ENCODE assay signal across 1 cellular context in the genomic region with DNA sequence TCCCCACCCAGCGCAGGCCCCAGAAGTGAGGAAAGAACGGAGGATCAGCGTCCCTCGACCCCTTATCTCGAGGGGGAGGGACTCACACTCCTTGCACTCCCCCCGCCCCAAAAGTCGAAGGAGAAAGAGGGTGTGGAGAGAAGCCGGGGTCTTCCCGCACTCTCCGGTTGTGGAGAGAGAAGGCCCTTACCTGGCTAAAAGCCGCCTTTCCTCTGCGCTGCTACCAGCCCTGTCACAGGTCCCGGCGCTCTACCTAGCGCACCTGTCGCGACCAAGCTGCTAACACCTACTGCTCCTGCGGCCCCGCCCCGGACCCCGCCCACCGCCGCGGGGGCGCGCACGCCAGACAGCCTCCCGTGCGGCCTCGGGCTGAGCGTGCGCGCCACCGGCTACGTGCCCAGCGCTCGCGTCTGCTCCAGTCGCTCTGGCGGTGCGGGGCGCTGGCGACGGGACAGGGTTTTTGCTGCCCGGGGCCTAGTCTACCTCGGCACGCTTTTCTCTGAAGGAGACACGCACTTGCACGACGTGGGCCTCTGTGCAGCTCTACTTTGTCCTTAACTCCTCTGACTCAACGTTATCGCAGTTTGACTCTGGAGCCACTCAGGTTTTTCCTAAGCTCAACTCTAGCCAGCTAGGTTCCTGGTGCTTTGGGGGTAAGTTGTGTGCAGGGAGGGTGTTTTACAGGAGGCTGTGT.
TF ChIP-seq lines count a peak whose summit lies in the region.

A gene (minus strand): TSS at position 291 of the 694 bp plus-strand sequence. CDS start 34,769 bp downstream, outside the sequence.

TF ChIP-seq in HepG2, 621 proteins besides CTCF, POLR2A, EP300 and RAD21 (continued from another document and continues in another):
- TF ChIP-seq, protein P1, sequence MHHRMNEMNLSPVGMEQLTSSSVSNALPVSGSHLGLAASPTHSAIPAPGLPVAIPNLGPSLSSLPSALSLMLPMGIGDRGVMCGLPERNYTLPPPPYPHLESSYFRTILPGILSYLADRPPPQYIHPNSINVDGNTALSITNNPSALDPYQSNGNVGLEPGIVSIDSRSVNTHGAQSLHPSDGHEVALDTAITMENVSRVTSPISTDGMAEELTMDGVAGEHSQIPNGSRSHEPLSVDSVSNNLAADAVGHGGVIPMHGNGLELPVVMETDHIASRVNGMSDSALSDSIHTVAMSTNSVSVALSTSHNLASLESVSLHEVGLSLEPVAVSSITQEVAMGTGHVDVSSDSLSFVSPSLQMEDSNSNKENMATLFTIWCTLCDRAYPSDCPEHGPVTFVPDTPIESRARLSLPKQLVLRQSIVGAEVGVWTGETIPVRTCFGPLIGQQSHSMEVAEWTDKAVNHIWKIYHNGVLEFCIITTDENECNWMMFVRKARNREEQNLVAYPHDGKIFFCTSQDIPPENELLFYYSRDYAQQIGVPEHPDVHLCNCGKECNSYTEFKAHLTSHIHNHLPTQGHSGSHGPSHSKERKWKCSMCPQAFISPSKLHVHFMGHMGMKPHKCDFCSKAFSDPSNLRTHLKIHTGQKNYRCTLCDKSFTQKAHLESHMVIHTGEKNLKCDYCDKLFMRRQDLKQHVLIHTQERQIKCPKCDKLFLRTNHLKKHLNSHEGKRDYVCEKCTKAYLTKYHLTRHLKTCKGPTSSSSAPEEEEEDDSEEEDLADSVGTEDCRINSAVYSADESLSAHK (CRISPR knock-in tag; IDR thresholded peaks at IDR 0.05; ENCODE audit: borderline replicate concordance): no peak
- TF ChIP-seq SATB2 (CRISPR knock-in tag; IDR thresholded peaks at IDR 0.05) (peak; percentile 79; the same call in 1 of the 2 replicates), BCL6 (CRISPR knock-in tag; IDR thresholded peaks at IDR 0.05) (no peak), ZNF772 (CRISPR knock-in tag; IDR thresholded peaks at IDR 0.05) (no peak), NR1H2 (CRISPR knock-in tag; IDR thresholded peaks at IDR 0.05; ENCODE audit: borderline replicate concordance, low read depth) (peak; percentile 68; the same call in 1 of the 2 replicates), ZKSCAN8 (CRISPR knock-in tag; IDR thresholded peaks at IDR 0.05; ENCODE audit: borderline replicate concordance) (no peak), NKX3-1 (CRISPR knock-in tag; IDR thresholded peaks at IDR 0.05) (no peak; the same call in 1 of the 2 replicates), GATA4 (IDR thresholded peaks at IDR 0.05; ENCODE audit: borderline replicate concordance, low read depth) (0 out of 2 replicates have a peak, but pooled peaks have one; percentile 39), ZSCAN29 (CRISPR knock-in tag; conservative IDR thresholded peaks at IDR 0.05) (no peak), ZNF510 (CRISPR knock-in tag; IDR thresholded peaks at IDR 0.05; ENCODE audit: low read depth) (no peak), NONO (IDR thresholded peaks at IDR 0.05) (no peak), NONO (CRISPR knock-in tag; conservative IDR thresholded peaks at IDR 0.05) (peak; percentile 49; the same call in 1 of the 2 replicates), PPARG (CRISPR knock-in tag; conservative IDR thresholded peaks at IDR 0.05) (no peak), DNMT1 (CRISPR knock-in tag; IDR thresholded peaks at IDR 0.05) (no peak), ZFP1 (CRISPR knock-in tag; IDR thresholded peaks at IDR 0.05) (no peak), PAX8 (CRISPR knock-in tag; IDR thresholded peaks at IDR 0.05; ENCODE audit: borderline replicate concordance) (no peak), KDM3A (CRISPR knock-in tag; IDR thresholded peaks at IDR 0.05; ENCODE audit: low read depth) (no peak), ZNF768 (CRISPR knock-in tag; IDR thresholded peaks at IDR 0.05) (peak; percentile 27; the same call in 1 of the 2 replicates), ZNF839 (CRISPR knock-in tag; IDR thresholded peaks at IDR 0.05; ENCODE audit: borderline replicate concordance) (no peak), FOXC1 (CRISPR knock-in tag; IDR thresholded peaks at IDR 0.05; ENCODE audit: borderline replicate concordance) (peak; percentile 58), SRSF4 (IDR thresholded peaks at IDR 0.05; ENCODE audit: low read depth, low read length, poor library complexity, severe bottlenecking) (no peak), ZNF224 (CRISPR knock-in tag; IDR thresholded peaks at IDR 0.05) (no peak), DMAP1 (CRISPR knock-in tag; IDR thresholded peaks at IDR 0.05) (peak; percentile 65; the same call in 1 of the 2 replicates), ZNF343 (CRISPR knock-in tag; IDR thresholded peaks at IDR 0.05) (no peak; the same call in 1 of the 2 replicates), SP140L (CRISPR knock-in tag; IDR thresholded peaks at IDR 0.05; ENCODE audit: borderline replicate concordance) (no peak), ZNF678 (CRISPR knock-in tag; IDR thresholded peaks at IDR 0.05) (no peak), ZNF75D (CRISPR knock-in tag; IDR thresholded peaks at IDR 0.05; ENCODE audit: borderline replicate concordance) (no peak), ZNF460 (CRISPR knock-in tag; IDR thresholded peaks at IDR 0.05; ENCODE audit: borderline replicate concordance) (no peak), ARNT2 (CRISPR knock-in tag; IDR thresholded peaks at IDR 0.05; ENCODE audit: low read depth) (peak; percentile 87), MTA3 (CRISPR knock-in tag; IDR thresholded peaks at IDR 0.05) (no peak), HOXA5 (CRISPR knock-in tag; IDR thresholded peaks at IDR 0.05) (peak; percentile 78), SIX4 (CRISPR knock-in tag; IDR thresholded peaks at IDR 0.05) (no peak), ZNF430 (CRISPR knock-in tag; IDR thresholded peaks at IDR 0.05) (peak; percentile 79; the same call in 1 of the 2 replicates), ZNF350 (CRISPR knock-in tag; IDR thresholded peaks at IDR 0.05; ENCODE audit: borderline replicate concordance, low read depth) (no peak), ZMAT3 (CRISPR knock-in tag; conservative IDR thresholded peaks at IDR 0.05) (no peak), SMAD3 (CRISPR knock-in tag; IDR thresholded peaks at IDR 0.05) (peak; percentile 25; the same call in 1 of the 2 replicates), HIVEP1 (CRISPR knock-in tag; IDR thresholded peaks at IDR 0.05) (peak; percentile 69; the same call in 1 of the 2 replicates)
- TF ChIP-seq, protein P2, sequence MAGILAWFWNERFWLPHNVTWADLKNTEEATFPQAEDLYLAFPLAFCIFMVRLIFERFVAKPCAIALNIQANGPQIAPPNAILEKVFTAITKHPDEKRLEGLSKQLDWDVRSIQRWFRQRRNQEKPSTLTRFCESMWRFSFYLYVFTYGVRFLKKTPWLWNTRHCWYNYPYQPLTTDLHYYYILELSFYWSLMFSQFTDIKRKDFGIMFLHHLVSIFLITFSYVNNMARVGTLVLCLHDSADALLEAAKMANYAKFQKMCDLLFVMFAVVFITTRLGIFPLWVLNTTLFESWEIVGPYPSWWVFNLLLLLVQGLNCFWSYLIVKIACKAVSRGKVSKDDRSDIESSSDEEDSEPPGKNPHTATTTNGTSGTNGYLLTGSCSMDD (CRISPR knock-in tag; IDR thresholded peaks at IDR 0.05): no peak
- TF ChIP-seq, protein P3, sequence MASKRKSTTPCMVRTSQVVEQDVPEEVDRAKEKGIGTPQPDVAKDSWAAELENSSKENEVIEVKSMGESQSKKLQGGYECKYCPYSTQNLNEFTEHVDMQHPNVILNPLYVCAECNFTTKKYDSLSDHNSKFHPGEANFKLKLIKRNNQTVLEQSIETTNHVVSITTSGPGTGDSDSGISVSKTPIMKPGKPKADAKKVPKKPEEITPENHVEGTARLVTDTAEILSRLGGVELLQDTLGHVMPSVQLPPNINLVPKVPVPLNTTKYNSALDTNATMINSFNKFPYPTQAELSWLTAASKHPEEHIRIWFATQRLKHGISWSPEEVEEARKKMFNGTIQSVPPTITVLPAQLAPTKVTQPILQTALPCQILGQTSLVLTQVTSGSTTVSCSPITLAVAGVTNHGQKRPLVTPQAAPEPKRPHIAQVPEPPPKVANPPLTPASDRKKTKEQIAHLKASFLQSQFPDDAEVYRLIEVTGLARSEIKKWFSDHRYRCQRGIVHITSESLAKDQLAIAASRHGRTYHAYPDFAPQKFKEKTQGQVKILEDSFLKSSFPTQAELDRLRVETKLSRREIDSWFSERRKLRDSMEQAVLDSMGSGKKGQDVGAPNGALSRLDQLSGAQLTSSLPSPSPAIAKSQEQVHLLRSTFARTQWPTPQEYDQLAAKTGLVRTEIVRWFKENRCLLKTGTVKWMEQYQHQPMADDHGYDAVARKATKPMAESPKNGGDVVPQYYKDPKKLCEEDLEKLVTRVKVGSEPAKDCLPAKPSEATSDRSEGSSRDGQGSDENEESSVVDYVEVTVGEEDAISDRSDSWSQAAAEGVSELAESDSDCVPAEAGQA (IDR thresholded peaks at IDR 0.05; ENCODE audit: low read depth): no peak
- TF ChIP-seq, protein P3 (CRISPR knock-in tag; IDR thresholded peaks at IDR 0.05; ENCODE audit: borderline replicate concordance): no peak
- TF ChIP-seq, protein P4, sequence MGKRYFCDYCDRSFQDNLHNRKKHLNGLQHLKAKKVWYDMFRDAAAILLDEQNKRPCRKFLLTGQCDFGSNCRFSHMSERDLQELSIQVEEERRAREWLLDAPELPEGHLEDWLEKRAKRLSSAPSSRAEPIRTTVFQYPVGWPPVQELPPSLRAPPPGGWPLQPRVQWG (CRISPR knock-in tag; IDR thresholded peaks at IDR 0.05; ENCODE audit: borderline replicate concordance, low read depth): no peak
- TF ChIP-seq, protein P5, sequence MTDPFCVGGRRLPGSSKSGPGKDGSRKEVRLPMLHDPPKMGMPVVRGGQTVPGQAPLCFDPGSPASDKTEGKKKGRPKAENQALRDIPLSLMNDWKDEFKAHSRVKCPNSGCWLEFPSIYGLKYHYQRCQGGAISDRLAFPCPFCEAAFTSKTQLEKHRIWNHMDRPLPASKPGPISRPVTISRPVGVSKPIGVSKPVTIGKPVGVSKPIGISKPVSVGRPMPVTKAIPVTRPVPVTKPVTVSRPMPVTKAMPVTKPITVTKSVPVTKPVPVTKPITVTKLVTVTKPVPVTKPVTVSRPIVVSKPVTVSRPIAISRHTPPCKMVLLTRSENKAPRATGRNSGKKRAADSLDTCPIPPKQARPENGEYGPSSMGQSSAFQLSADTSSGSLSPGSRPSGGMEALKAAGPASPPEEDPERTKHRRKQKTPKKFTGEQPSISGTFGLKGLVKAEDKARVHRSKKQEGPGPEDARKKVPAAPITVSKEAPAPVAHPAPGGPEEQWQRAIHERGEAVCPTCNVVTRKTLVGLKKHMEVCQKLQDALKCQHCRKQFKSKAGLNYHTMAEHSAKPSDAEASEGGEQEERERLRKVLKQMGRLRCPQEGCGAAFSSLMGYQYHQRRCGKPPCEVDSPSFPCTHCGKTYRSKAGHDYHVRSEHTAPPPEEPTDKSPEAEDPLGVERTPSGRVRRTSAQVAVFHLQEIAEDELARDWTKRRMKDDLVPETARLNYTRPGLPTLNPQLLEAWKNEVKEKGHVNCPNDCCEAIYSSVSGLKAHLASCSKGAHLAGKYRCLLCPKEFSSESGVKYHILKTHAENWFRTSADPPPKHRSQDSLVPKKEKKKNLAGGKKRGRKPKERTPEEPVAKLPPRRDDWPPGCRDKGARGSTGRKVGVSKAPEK (CRISPR knock-in tag; IDR thresholded peaks at IDR 0.05; ENCODE audit: borderline replicate concordance): 0 out of 2 replicates have a peak, but pooled peaks have one; percentile 38
- TF ChIP-seq, protein P6, sequence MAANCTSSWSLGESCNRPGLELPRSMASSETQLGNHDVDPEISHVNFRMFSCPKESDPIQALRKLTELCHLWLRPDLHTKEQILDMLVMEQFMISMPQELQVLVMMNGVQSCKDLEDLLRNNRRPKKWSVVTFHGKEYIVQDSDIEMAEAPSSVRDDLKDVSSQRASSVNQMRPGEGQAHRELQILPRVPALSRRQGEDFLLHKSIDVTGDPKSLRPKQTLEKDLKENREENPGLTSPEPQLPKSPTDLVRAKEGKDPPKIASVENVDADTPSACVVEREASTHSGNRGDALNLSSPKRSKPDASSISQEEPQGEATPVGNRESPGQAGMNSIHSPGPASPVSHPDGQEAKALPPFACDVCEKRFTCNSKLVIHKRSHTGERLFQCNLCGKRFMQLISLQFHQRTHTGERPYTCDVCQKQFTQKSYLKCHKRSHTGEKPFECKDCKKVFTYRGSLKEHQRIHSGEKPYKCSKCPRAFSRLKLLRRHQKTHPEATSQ (CRISPR knock-in tag; IDR thresholded peaks at IDR 0.05; ENCODE audit: borderline replicate concordance): no peak
- TF ChIP-seq, protein P7, sequence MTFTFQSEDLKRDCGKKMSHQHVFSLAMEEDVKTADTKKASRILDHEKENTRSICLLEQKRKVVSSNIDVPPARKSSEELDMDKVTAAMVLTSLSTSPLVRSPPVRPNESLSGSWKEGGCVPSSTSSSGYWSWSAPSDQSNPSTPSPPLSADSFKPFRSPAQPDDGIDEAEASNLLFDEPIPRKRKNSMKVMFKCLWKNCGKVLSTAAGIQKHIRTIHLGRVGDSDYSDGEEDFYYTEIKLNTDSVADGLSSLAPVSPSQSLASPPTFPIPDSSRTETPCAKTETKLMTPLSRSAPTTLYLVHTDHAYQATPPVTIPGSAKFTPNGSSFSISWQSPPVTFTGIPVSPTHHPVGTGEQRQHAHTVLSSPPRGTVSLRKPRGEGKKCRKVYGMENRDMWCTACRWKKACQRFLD (CRISPR knock-in tag; IDR thresholded peaks at IDR 0.05; ENCODE audit: borderline replicate concordance): 0 out of 2 replicates have a peak, but pooled peaks have one; percentile 48
- TF ChIP-seq, protein P8, sequence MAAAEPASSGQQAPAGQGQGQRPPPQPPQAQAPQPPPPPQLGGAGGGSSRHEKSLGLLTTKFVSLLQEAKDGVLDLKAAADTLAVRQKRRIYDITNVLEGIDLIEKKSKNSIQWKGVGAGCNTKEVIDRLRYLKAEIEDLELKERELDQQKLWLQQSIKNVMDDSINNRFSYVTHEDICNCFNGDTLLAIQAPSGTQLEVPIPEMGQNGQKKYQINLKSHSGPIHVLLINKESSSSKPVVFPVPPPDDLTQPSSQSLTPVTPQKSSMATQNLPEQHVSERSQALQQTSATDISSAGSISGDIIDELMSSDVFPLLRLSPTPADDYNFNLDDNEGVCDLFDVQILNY (CRISPR knock-in tag; conservative IDR thresholded peaks at IDR 0.05): peak; percentile 43; the same call in 1 of the 2 replicates
- TF ChIP-seq, protein P9, sequence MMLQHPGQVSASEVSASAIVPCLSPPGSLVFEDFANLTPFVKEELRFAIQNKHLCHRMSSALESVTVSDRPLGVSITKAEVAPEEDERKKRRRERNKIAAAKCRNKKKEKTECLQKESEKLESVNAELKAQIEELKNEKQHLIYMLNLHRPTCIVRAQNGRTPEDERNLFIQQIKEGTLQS (CRISPR knock-in tag; IDR thresholded peaks at IDR 0.05): no peak
